Comparison of ENCODE assay signal across 1 cellular context in genomic region chr2:240438810-240439697, GRCh38.
TF ChIP-seq lines count a peak whose summit lies in the region.

No MANE protein-coding gene starts in this region.

TF ChIP-seq in HepG2, 621 proteins besides CTCF, POLR2A, EP300 and RAD21 (continued from another document):
- TF ChIP-seq ZFP91 (CRISPR knock-in tag; IDR thresholded peaks at IDR 0.05; ENCODE audit: borderline replicate concordance) (no peak), TAF1 (CRISPR knock-in tag; IDR thresholded peaks at IDR 0.05) (no peak), ATF2 (CRISPR knock-in tag; IDR thresholded peaks at IDR 0.05) (no peak)
